Comparison of ENCODE assay signal across 8 cellular contexts in genomic region chr1:1157426-1157913, GRCh38. TPM values are rescaled to one million over a fixed set of nuclear protein-coding genes. Genes with fewer than 3 reads are reported as not detected.
DNase-seq lines count a peak whose midpoint lies in the region; ATAC-seq and TF ChIP-seq lines count a peak whose summit lies in the region.

No MANE protein-coding gene starts in this region.

- H3K9me3 ChIP-seq in liver (ENCODE audit: control insufficient read depth in 4 of 4, low read length in 3 of 4): no peaks in the 10 kb centered on the region

- peak overlapping the region; percentile 61 to 82 for H3K27ac ChIP-seq in liver (ENCODE audit: low read depth in 1 of 2, low read length in 2 of 2)

- peaks cover 4 to 13% (median 7%) of the 10 kb centered on the region in 4 donors for H3K4me1 ChIP-seq in liver (ENCODE audit: control insufficient read depth in 4 of 4, insufficient read depth in 4 of 4, low read length in 3 of 4)

- H3K27me3 ChIP-seq in liver (ENCODE audit: control insufficient read depth in 4 of 4, insufficient read depth in 4 of 4, low read length in 3 of 4): peaks cover 0 to 6% (median under 1%) of the 10 kb centered on the region in 4 donors

- TF ChIP-seq RAD21 in liver (IDR thresholded peaks at IDR 0.05): peak in 1 of 2 donors; percentile 10

- ATAC-seq in GM21360 (IDR thresholded peaks at IDR 0.05; ENCODE audit: unreplicated experiment) (peak; percentile 46), GM18517 (IDR thresholded peaks at IDR 0.05; ENCODE audit: unreplicated experiment) (no peak)

- DNase-seq in AG08396 (ENCODE audit: low spot score) (peak; percentile 98), NCI-H1048 (lab: John Stamatoyannopoulos, UW) (peak; percentile 67), dermis microvascular lymphatic vessel endothelial cell (ENCODE audit: low read depth in 2 of 2) (peak; percentile 36 to 65)
- DNase-seq in activated CD4-positive, alpha-beta T cell treated with anti-CD3 and anti-CD28 coated beads, Interleukin-2, amount 50 U/mL, for 4 hours: peak; percentile 37 to 40
- peak; percentile 49 to 58 for DNase-seq in stimulated activated CD4-positive, alpha-beta T cell treated with anti-CD3 and anti-CD28 coated beads, Interleukin-2, amount 100 ng/mL, for 48 hours

- peak overlapping the region in 2 of 3 donors; percentile 32 to 47 for H3K4me3 ChIP-seq in liver (ENCODE audit: low read depth in 1 of 3, low read length in 3 of 3)

- no peaks in the 10 kb centered on the region for H3K36me3 ChIP-seq in liver (ENCODE audit: control insufficient read depth in 4 of 4, insufficient read depth in 3 of 4, low read depth in 1 of 4, low read length in 3 of 4)

- peak overlapping the region in 1 of 2 donors; percentile 36 for H3K9ac ChIP-seq in liver (ENCODE audit: low read depth in 1 of 2, low read length in 2 of 2)

- 5% methylated on average over 29 of the region's 29 CpGs for WGBS in liver

- no peak for TF ChIP-seq CTCF in liver (IDR thresholded peaks at IDR 0.05; ENCODE audit: low read depth, low read length, missing input control)

TF ChIP-seq in liver, 16 proteins besides CTCF, POLR2A, EP300 and RAD21:
- TF ChIP-seq MAX (IDR thresholded peaks at IDR 0.05): no peak
- no peak for TF ChIP-seq HNF4G (IDR thresholded peaks at IDR 0.05)
- TF ChIP-seq EGR1 (IDR thresholded peaks at IDR 0.05; ENCODE audit: low read depth in 2 of 2): no peak
- no peak for TF ChIP-seq ATF3 (IDR thresholded peaks at IDR 0.05)
- TF ChIP-seq NR2F2 (IDR thresholded peaks at IDR 0.05): peak; percentile 62
- TF ChIP-seq FOXA2 (IDR thresholded peaks at IDR 0.05): no peak
- no peak for TF ChIP-seq RXRA (IDR thresholded peaks at IDR 0.05)
- TF ChIP-seq YY1 (IDR thresholded peaks at IDR 0.05): peak; percentile 7
- TF ChIP-seq, protein P1, sequence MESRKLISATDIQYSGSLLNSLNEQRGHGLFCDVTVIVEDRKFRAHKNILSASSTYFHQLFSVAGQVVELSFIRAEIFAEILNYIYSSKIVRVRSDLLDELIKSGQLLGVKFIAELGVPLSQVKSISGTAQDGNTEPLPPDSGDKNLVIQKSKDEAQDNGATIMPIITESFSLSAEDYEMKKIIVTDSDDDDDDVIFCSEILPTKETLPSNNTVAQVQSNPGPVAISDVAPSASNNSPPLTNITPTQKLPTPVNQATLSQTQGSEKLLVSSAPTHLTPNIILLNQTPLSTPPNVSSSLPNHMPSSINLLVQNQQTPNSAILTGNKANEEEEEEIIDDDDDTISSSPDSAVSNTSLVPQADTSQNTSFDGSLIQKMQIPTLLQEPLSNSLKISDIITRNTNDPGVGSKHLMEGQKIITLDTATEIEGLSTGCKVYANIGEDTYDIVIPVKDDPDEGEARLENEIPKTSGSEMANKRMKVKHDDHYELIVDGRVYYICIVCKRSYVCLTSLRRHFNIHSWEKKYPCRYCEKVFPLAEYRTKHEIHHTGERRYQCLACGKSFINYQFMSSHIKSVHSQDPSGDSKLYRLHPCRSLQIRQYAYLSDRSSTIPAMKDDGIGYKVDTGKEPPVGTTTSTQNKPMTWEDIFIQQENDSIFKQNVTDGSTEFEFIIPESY (IDR thresholded peaks at IDR 0.05): no peak
- no peak for TF ChIP-seq FOXA1 (IDR thresholded peaks at IDR 0.05)
- TF ChIP-seq SP1 (IDR thresholded peaks at IDR 0.05): peak; percentile 46
- TF ChIP-seq JUND (IDR thresholded peaks at IDR 0.05): no peak
- TF ChIP-seq HNF4A (conservative IDR thresholded peaks at IDR 0.05): no peak
- TF ChIP-seq TAF1 (conservative IDR thresholded peaks at IDR 0.05): no peak
- no peak for TF ChIP-seq GABPA (IDR thresholded peaks at IDR 0.05 in 1 of 2, conservative IDR thresholded peaks at IDR 0.05 in 1 of 2)
- no peak for TF ChIP-seq REST (IDR thresholded peaks at IDR 0.05)

RNA-seq across cellular contexts. Expression of gene TTLL10, which starts 16.2 kb away (rescaled TPM):
- total RNA-seq in dermis microvascular lymphatic vessel endothelial cell: not detected in 2 replicates
- total RNA-seq in liver: not detected
- not detected for polyA plus RNA-seq in liver

RNA-seq across cellular contexts. Expression of gene C1orf159, which starts 41.6 kb away (rescaled TPM):
- total RNA-seq in dermis microvascular lymphatic vessel endothelial cell (5.0 and 9.1 TPM in 2 replicates), liver (1 to 10 TPM; 3.9 to 7.0 TPM)
- polyA plus RNA-seq in liver: 1 to 10 TPM; 4.5 to 4.8 TPM

RNA-seq across cellular contexts. Expression of gene TNFRSF18, which starts 48.9 kb away (rescaled TPM):
- total RNA-seq in dermis microvascular lymphatic vessel endothelial cell: 0.26 and 0.51 TPM in 2 replicates
- total RNA-seq in liver: under 1 TPM in 1 of 2 donors, not detected in 1; 0.19 TPM
- under 1 TPM; 0.17 to 0.24 TPM for polyA plus RNA-seq in liver

RNA-seq across cellular contexts. Expression of gene TNFRSF4, which starts 56.5 kb away (rescaled TPM):
- 1.5 and 3.7 TPM in 2 replicates for total RNA-seq in dermis microvascular lymphatic vessel endothelial cell
- under 1 TPM in 1 of 2 donors, not detected in 1; 0.08 TPM for total RNA-seq in liver
- polyA plus RNA-seq in liver: under 1 TPM; 0.15 to 0.35 TPM

Comparison
In these comparisons a context has a peak if more than half of its experiments do, and no peak if none do; other contexts are left out.
1. DNase-seq: peak in every context shown above with its lines; median percentile 98 in AG08396; 67 in NCI-H1048; 54 in stimulated activated CD4-positive, alpha-beta T cell treated with anti-CD3 and anti-CD28 coated beads, Interleukin-2, amount 100 ng/mL, for 48 hours; 50 in dermis microvascular lymphatic vessel endothelial cell; 38 in activated CD4-positive, alpha-beta T cell treated with anti-CD3 and anti-CD28 coated beads, Interleukin-2, amount 50 U/mL, for 4 hours.